Comparison of ENCODE assay signal across 26 cellular contexts in genomic region chr7:96228760-96229159, GRCh38.
DNase-seq lines count a peak whose midpoint lies in the region; ATAC-seq and TF ChIP-seq lines count a peak whose summit lies in the region.
"Had no signal": no experiment of that assay in that cellular context is flagged by ENCODE, and none has a peak within 500 bp of the region (broad histone marks: within the 10 kb centered on the region; RNA-seq: fewer than 3 reads in every experiment).

No MANE protein-coding gene starts in this region.

- H3K27ac Mint-ChIP-seq in chondrocyte (ENCODE audit: unreplicated experiment), result no peak overlapping the region
- H3K27ac Mint-ChIP-seq: CD14-positive monocyte; CD4-positive, alpha-beta memory T cell; CD4-positive, CD25-positive, alpha-beta regulatory T cell; CD8-positive, alpha-beta memory T cell had no signal

- H3K9me3 Mint-ChIP-seq in chondrocyte (ENCODE audit: low read depth), result no peaks in the 10 kb centered on the region

- H3K36me3 ChIP-seq in HEK293 (ENCODE audit: control insufficient read depth in 2 of 2, insufficient read depth in 1 of 2, low read length in 2 of 2), result peaks cover 0 to 15% of the 10 kb centered on the region in 2 experiments; a peak in 1 of 3 replicates
- peaks cover 3% of the 10 kb centered on the region; the same call in 1 of the 2 replicates for H3K36me3 ChIP-seq in RWPE2 (ENCODE audit: low read depth)
- peaks cover 9 to 25% of the 10 kb centered on the region in 2 donors for H3K36me3 ChIP-seq in neuronal stem cell (replicated peaks in 1 of 2; ENCODE audit: control insufficient read depth in 2 of 2, insufficient read depth in 2 of 2, low read length in 2 of 2)

- H3K18ac ChIP-seq in neuronal stem cell (ENCODE audit: low read length), result no peak overlapping the region

- H2BK5ac ChIP-seq in neuronal stem cell (ENCODE audit: low read length), result peak overlapping the region; percentile 18

- H3K27ac ChIP-seq in HEK293 (ENCODE audit: extremely low read depth, low read depth, low read length), result no peak overlapping the region
- no peak overlapping the region for H3K27ac ChIP-seq in RWPE2 (ENCODE audit: poor library complexity, severe bottlenecking)
- H3K27ac ChIP-seq in neuronal stem cell (replicated peaks; ENCODE audit: low read length), result no peak overlapping the region
- H3K27ac ChIP-seq: BLaER1 had no signal

- CTCF ChIA-PET in HEK293 (lab: Yijun Ruan, JAX), result no interaction called here

- H2BK12ac ChIP-seq in neuronal stem cell (ENCODE audit: low read length), result no peak overlapping the region

- DNase-seq in RWPE2 (ENCODE audit: low spot score) (peak; percentile 47), chondrocyte (ENCODE audit: low spot score) (peak; percentile 88), neuronal stem cell (ENCODE audit: low spot score) (no peak), GF-D8 (lab: John Stamatoyannopoulos, UW) (no peak), activated gamma-delta T cell treated with Interleukin-2 at 50 U/mL for 16 hours (no peak)
- DNase-seq: 8988T; ACHN; BE2C; C1 segment of cervical spinal cord; CD4-positive, alpha-beta memory T cell; CD4-positive, CD25-positive, alpha-beta regulatory T cell; COR-L47; DMS 273 treated with DMSO at 0.1 percent for 48 hours; DMS153; DMS53; DMS79; DND-41; EL; GDM1 had no signal

- POLR2A ChIA-PET in HEK293 (lab: Yijun Ruan, JAX), result no interaction called here

- H3K27me3 Mint-ChIP-seq in chondrocyte (ENCODE audit: low read depth), result no peaks in the 10 kb centered on the region
- H3K27me3 Mint-ChIP-seq: CD4-positive, alpha-beta memory T cell; CD4-positive, CD25-positive, alpha-beta regulatory T cell had no signal

- no peak overlapping the region for H3K23ac ChIP-seq in neuronal stem cell (ENCODE audit: low read depth, low read length, poor library complexity)

- no peak for TF ChIP-seq CTCF in HEK293 (tag by site-specific recombination; IDR thresholded peaks at IDR 0.05)
- TF ChIP-seq CTCF in RWPE2 (IDR thresholded peaks at IDR 0.05; ENCODE audit: poor library complexity, severe bottlenecking), result no peak
- no peak for TF ChIP-seq CTCF in chondrocyte (IDR thresholded peaks at IDR 0.05)

- H2BK15ac ChIP-seq in neuronal stem cell (ENCODE audit: low read length), result no peak overlapping the region

- no peak overlapping the region for H3K14ac ChIP-seq in neuronal stem cell (ENCODE audit: low read length)

- no peak overlapping the region for H3K4me2 ChIP-seq in neuronal stem cell (ENCODE audit: insufficient read depth, low read length, poor library complexity, severe bottlenecking)
- H3K4me2 ChIP-seq: BLaER1 had no signal

- H4K8ac ChIP-seq in neuronal stem cell (ENCODE audit: low read depth, low read length), result no peak overlapping the region

- no peak overlapping the region for H4K91ac ChIP-seq in neuronal stem cell (ENCODE audit: low read depth, low read length, poor library complexity)

- H3K27me3 ChIP-seq in RWPE2 (ENCODE audit: insufficient read depth, poor library complexity, severe bottlenecking) (no peaks in the 10 kb centered on the region), neuronal stem cell (ENCODE audit: control insufficient read depth in 3 of 3, insufficient read depth in 3 of 3, low read depth in 1 of 3, low read length in 3 of 3) (no peaks in the 10 kb centered on the region)
- H3K27me3 ChIP-seq: BE2C, BLaER1 had no signal

- H3K4me1 ChIP-seq in HEK293 (ENCODE audit: control insufficient read depth, insufficient read depth, low read length) (no peaks in the 10 kb centered on the region), RWPE2 (ENCODE audit: insufficient read depth, poor library complexity, severe bottlenecking) (no peaks in the 10 kb centered on the region), neuronal stem cell (ENCODE audit: control insufficient read depth in 2 of 2, insufficient read depth in 1 of 2, low read depth in 1 of 2, low read length in 2 of 2) (no peaks in the 10 kb centered on the region)
- H3K4me1 ChIP-seq: BLaER1 had no signal

- no peak overlapping the region for H2AFZ ChIP-seq in neuronal stem cell (ENCODE audit: low read length)

- no peaks in the 10 kb centered on the region for H3K4me1 Mint-ChIP-seq in chondrocyte (ENCODE audit: low read depth)
- H3K4me1 Mint-ChIP-seq: CD8-positive, alpha-beta memory T cell had no signal

- no CpG with 5 or more reads among the region's 22 CpGs for WGBS in neuronal stem cell (ENCODE audit: extremely low coverage in 2 of 2, insufficient read length in 2 of 2, insufficient replicate concordance in 1 of 2), 2 donors

- no peaks in the 10 kb centered on the region for H3K79me1 ChIP-seq in neuronal stem cell (ENCODE audit: low read depth, low read length)

- no peak overlapping the region for H2BK120ac ChIP-seq in neuronal stem cell (ENCODE audit: low read depth, low read length)

- no peak overlapping the region for H3K9ac ChIP-seq in neuronal stem cell (ENCODE audit: low read depth, low read length, poor library complexity)
- H3K9ac ChIP-seq: BLaER1 had no signal

- H3K9me3 ChIP-seq in HEK293 (ENCODE audit: control insufficient read depth, insufficient read depth, low read depth, low read length) (no peaks in the 10 kb centered on the region), RWPE2 (ENCODE audit: severe bottlenecking) (no peaks in the 10 kb centered on the region), neuronal stem cell (replicated peaks in 1 of 2; ENCODE audit: control insufficient read depth in 2 of 2, insufficient read depth in 1 of 2, low read depth in 1 of 2, low read length in 2 of 2) (peaks cover 7 to 14% of the 10 kb centered on the region in 2 donors)

- no peak for ATAC-seq in RWPE2 (ENCODE audit: low read depth)
- ATAC-seq in HG03135 (IDR thresholded peaks at IDR 0.05; ENCODE audit: unreplicated experiment), result no peak
- no peak for ATAC-seq in HG03460 (IDR thresholded peaks at IDR 0.05; ENCODE audit: unreplicated experiment)
- ATAC-seq: GM12878 had no signal

- H3K36me3 Mint-ChIP-seq in chondrocyte (ENCODE audit: low read depth), result peaks cover 6% of the 10 kb centered on the region

- H3K4me3 ChIP-seq in HEK293 (ENCODE audit: low read depth, low read length) (no peak overlapping the region), RWPE2 (ENCODE audit: severe bottlenecking) (no peak overlapping the region), neuronal stem cell (ENCODE audit: low read length in 2 of 2) (peak overlapping the region in 1 of 2 donors; percentile 52)
- H3K4me3 ChIP-seq: BLaER1, GM12878 had no signal

- H3K4me3 Mint-ChIP-seq in chondrocyte (ENCODE audit: unreplicated experiment), result no peak overlapping the region
- H3K4me3 Mint-ChIP-seq: CD14-positive monocyte; CD4-positive, alpha-beta memory T cell; CD4-positive, CD25-positive, alpha-beta regulatory T cell; CD8-positive, alpha-beta memory T cell had no signal

- no peak overlapping the region for H2AK5ac ChIP-seq in neuronal stem cell (ENCODE audit: low read depth, low read length)

- no peak overlapping the region for H3K4ac ChIP-seq in neuronal stem cell (ENCODE audit: low read length)

TF ChIP-seq in HEK293, 187 proteins besides CTCF, POLR2A, EP300 and RAD21:
- TF ChIP-seq KLF16 (tag by site-specific recombination; IDR thresholded peaks at IDR 0.05), result no peak
- 0 out of 2 replicates have a peak, but pooled peaks have one; percentile 5 for TF ChIP-seq ZNF202 (tag by site-specific recombination; IDR thresholded peaks at IDR 0.05; ENCODE audit: borderline replicate concordance)
- TF ChIP-seq ZNF629 (tag by site-specific recombination; IDR thresholded peaks at IDR 0.05), result no peak
- no peak for TF ChIP-seq ZFHX2 (tag by site-specific recombination; conservative IDR thresholded peaks at IDR 0.05)
- no peak for TF ChIP-seq ZNF530 (tag by site-specific recombination; IDR thresholded peaks at IDR 0.05; ENCODE audit: low read depth)

Comparison
In these comparisons a context has a peak if more than half of its experiments do, and no peak if none do; other contexts are left out.
1. DNase-seq: peak in RWPE2 (single experiment) and chondrocyte (single experiment); none in neuronal stem cell (single experiment), GF-D8 (single experiment) and activated gamma-delta T cell treated with Interleukin-2 at 50 U/mL for 16 hours (single experiment).